In the genomic region with DNA sequence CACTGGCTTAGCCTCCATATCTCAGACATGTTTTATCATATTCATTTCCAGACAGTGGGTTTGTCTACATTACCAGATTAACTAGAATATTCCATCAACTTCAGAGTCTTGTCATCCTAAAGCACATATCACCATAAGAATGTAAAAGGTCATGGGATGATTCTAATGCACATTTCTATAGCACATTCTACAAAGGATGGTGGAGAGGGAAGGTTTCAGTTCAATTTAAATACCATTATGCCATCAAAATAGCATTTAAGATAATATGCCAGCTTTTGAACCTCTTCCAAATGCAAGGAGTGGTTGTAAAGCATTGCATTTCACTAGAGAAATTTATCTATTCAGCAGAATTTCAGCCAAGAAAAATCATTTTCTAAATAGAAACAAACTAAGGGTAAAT, we compare ENCODE assay signal across 31 cellular contexts.
"Had no signal": no experiment of that assay in that cellular context is flagged by ENCODE, and none has a peak within 500 bp of the region (broad histone marks: within the 10 kb centered on the region; RNA-seq: fewer than 3 reads in every experiment).

No MANE protein-coding gene starts in this region.

- H3K27ac Mint-ChIP-seq: naive B cell; naive thymus-derived CD8-positive, alpha-beta T cell; natural killer cell treated with Interleukin-12 subunit alpha and Interleukin-12 subunit beta and Interleukin-15 and Interleukin-18, amount 100 ng/mL, for 72 hours; nephron progenitor cell; progenitor cell of endocrine pancreas; stimulated activated effector memory CD8-positive, alpha-beta T cell treated with anti-CD3 and anti-CD28 coated beads, Interleukin-12 subunit alpha, Interleukin-12 subunit beta, amount 100 ng/mL, for 72 hours; stimulated activated naive B cell treated with anti-CD40 and anti-IgM and Interleukin-4, amounts not matched to agents 10 μg/mL and 1 μg/mL and 100 μg/mL, for 72 hours; stimulated activated naive CD8-positive, alpha-beta T cell treated with anti-CD3 and anti-CD28 coated beads, Interleukin-15, amount 100 ng/mL, for 72 hours; type B pancreatic cell had no signal

- H3K4me3 ChIP-seq: ovary, psoas muscle, right lobe of liver, sigmoid colon, suprapubic skin, testis, tibial artery, transverse colon, upper lobe of right lung, uterus had no signal

- H3K79me2 ChIP-seq: parathyroid adenoma had no signal

- H3K9ac ChIP-seq: parathyroid adenoma had no signal

- H3K9me3 ChIP-seq: neutrophil, ovary, psoas muscle, right lobe of liver, suprapubic skin, testis, tibial artery, transverse colon, upper lobe of right lung, uterus had no signal

- H3K4me3 Mint-ChIP-seq: naive B cell; naive thymus-derived CD8-positive, alpha-beta T cell; natural killer cell treated with Interleukin-12 subunit alpha and Interleukin-12 subunit beta and Interleukin-15 and Interleukin-18, amount 100 ng/mL, for 72 hours; nephron progenitor cell; stimulated activated effector memory CD8-positive, alpha-beta T cell treated with anti-CD3 and anti-CD28 coated beads, Interleukin-12 subunit alpha, Interleukin-12 subunit beta, amount 100 ng/mL, for 72 hours; stimulated activated naive B cell treated with anti-CD40 and anti-IgM and Interleukin-4, amounts not matched to agents 10 μg/mL and 1 μg/mL and 100 μg/mL, for 72 hours; stimulated activated naive CD8-positive, alpha-beta T cell treated with anti-CD3 and anti-CD28 coated beads, Interleukin-15, amount 100 ng/mL, for 72 hours; type B pancreatic cell had no signal

- H3K27ac ChIP-seq: neutrophil, ovary, parathyroid adenoma, psoas muscle, right lobe of liver, sigmoid colon, suprapubic skin, testis, tibial artery, transverse colon, upper lobe of right lung, uterus had no signal

- H3K36me3 Mint-ChIP-seq: stimulated activated effector memory CD8-positive, alpha-beta T cell treated with anti-CD3 and anti-CD28 coated beads, Interleukin-12 subunit alpha, Interleukin-12 subunit beta, amount 100 ng/mL, for 72 hours had no signal

- H2AFZ ChIP-seq: parathyroid adenoma had no signal

- H3K36me3 ChIP-seq: neutrophil, ovary, right lobe of liver, sigmoid colon, suprapubic skin, tibial artery, transverse colon, upper lobe of right lung, uterus had no signal

- H3K27me3 ChIP-seq: neutrophil, ovary, right lobe of liver, sigmoid colon, suprapubic skin, testis, tibial artery, transverse colon, upper lobe of right lung, uterus had no signal

- H3K4me1 Mint-ChIP-seq: naive B cell; naive thymus-derived CD8-positive, alpha-beta T cell; nephron progenitor cell; stimulated activated effector memory CD8-positive, alpha-beta T cell treated with anti-CD3 and anti-CD28 coated beads, Interleukin-12 subunit alpha, Interleukin-12 subunit beta, amount 100 ng/mL, for 72 hours; stimulated activated naive B cell treated with anti-CD40 and anti-IgM and Interleukin-4, amounts not matched to agents 10 μg/mL and 1 μg/mL and 100 μg/mL, for 72 hours; stimulated activated naive CD8-positive, alpha-beta T cell treated with anti-CD3 and anti-CD28 coated beads, Interleukin-15, amount 100 ng/mL, for 72 hours had no signal

- H3K27me3 Mint-ChIP-seq: naive B cell; natural killer cell treated with Interleukin-12 subunit alpha and Interleukin-12 subunit beta and Interleukin-15 and Interleukin-18, amount 100 ng/mL, for 72 hours; progenitor cell of endocrine pancreas; stimulated activated naive B cell treated with anti-CD40 and anti-IgM and Interleukin-4, amounts not matched to agents 10 μg/mL and 1 μg/mL and 100 μg/mL, for 72 hours; stimulated activated naive CD8-positive, alpha-beta T cell treated with anti-CD3 and anti-CD28 coated beads, Interleukin-15, amount 100 ng/mL, for 72 hours; type B pancreatic cell had no signal

- H3K4me1 ChIP-seq: parathyroid adenoma, psoas muscle, right lobe of liver, sigmoid colon, suprapubic skin, testis, tibial artery, transverse colon, upper lobe of right lung, uterus had no signal

- DNase-seq: naive B cell; naive thymus-derived CD8-positive, alpha-beta T cell; nucleus accumbens; ovary; posterior cingulate gyrus; psoas muscle; right cardiac atrium; right lobe of liver; sigmoid colon; small intestine; stimulated activated CD4-positive, alpha-beta T cell treated with anti-CD3 and anti-CD28 coated beads, Interleukin-15, amount 100 ng/mL, for 24 hours; stimulated activated CD4-positive, alpha-beta T cell treated with anti-CD3 and anti-CD28 coated beads, Interleukin-2, amount 100 ng/mL, for 24 hours; stimulated activated CD4-positive, alpha-beta T cell treated with anti-CD3 and anti-CD28 coated beads, Interleukin-2, amount 100 ng/mL, for 48 hours; stimulated activated CD4-positive, alpha-beta T cell treated with anti-CD3 and anti-CD28 coated beads, Interleukin-4, amount 100 ng/mL, for 24 hours; stimulated activated naive B cell treated with anti-CD40 and anti-IgM and Interleukin-4, amounts not matched to agents 10 μg/mL and 1 μg/mL and 100 μg/mL, for 72 hours; stimulated activated naive CD8-positive, alpha-beta T cell treated with anti-CD3 and anti-CD28 coated beads, Interleukin-15, amount 100 ng/mL, for 72 hours; stimulated activated naive CD8-positive, alpha-beta T cell treated with anti-CD3 and anti-CD28 coated beads, Interleukin-15, Interleukin-2, amounts not matched to agents 100 U/mL and 50 U/mL, for 24 hours; substantia nigra; testis; tibial artery; transverse colon; upper lobe of right lung; uterus had no signal
